In genomic region chr5:177022386-177023246, GRCh38 we compare ENCODE assay signal across 9 cellular contexts. TPM values are rescaled to one million over a fixed set of nuclear protein-coding genes. Genes with fewer than 3 reads are reported as not detected.
DNase-seq lines count a peak whose midpoint lies in the region; ATAC-seq, FAIRE-seq and TF ChIP-seq lines count a peak whose summit lies in the region.
"Had no signal": no experiment of that assay in that cellular context is flagged by ENCODE, and none has a peak within 500 bp of the region (broad histone marks: within the 10 kb centered on the region; RNA-seq: fewer than 3 reads in every experiment).

TSS of gene ZNF346 (plus strand) at chr5:177022696. CDS start at chr5:177022739, 43 bp downstream.

- peak within 1 kb of the TSS; percentile 93 to 95 for H3K4me3 ChIP-seq in kidney (ENCODE audit: low read length in 2 of 2)

- H3K9ac ChIP-seq in kidney (ENCODE audit: low read length in 2 of 2), result peak within 1 kb of the TSS; percentile 65 to 91

- ATAC-seq in GM19043 (IDR thresholded peaks at IDR 0.05; ENCODE audit: low read depth, unreplicated experiment), result peak; percentile 94
- peak; percentile 74 for ATAC-seq in HG03378 (IDR thresholded peaks at IDR 0.05; ENCODE audit: unreplicated experiment)

- peaks cover 0 to 9% of the 10 kb centered on the region in 2 donors for H3K4me1 ChIP-seq in kidney (ENCODE audit: control insufficient read depth in 1 of 2, insufficient read depth in 1 of 2, low read depth in 1 of 2, low read length in 2 of 2)

- DNase-seq in AG20443 (ENCODE audit: low spot score) (peak; percentile 98), NCI-H460 (ENCODE audit: extremely low read depth, low read depth) (peak; percentile 89), cerebellar nuclear complex (lab: John Stamatoyannopoulos, UW) (peak; percentile 57 to 85), kidney (peak; percentile 96)
- DNase-seq in activated CD4-positive, CD25-positive, alpha-beta regulatory T cell treated with anti-CD3 and anti-CD28 coated beads, Interleukin-2, amount 50 U/mL, for 72 hours, result peak; percentile 90
- peak; percentile 81 to 82 for DNase-seq in stimulated activated CD4-positive, alpha-beta T cell treated with anti-CD3 and anti-CD28 coated beads, Interleukin-15, amount 100 ng/mL, for 1 hour (ENCODE audit: low read depth in 1 of 2, low spot score in 1 of 2)

- TF ChIP-seq CTCF in kidney (IDR thresholded peaks at IDR 0.05; ENCODE audit: borderline replicate concordance, extremely low read depth, insufficient read depth), result peak; percentile 44

- intact Hi-C loops in kidney (cut with DNase I), result no loop called here

- peaks cover 0 to 3% of the 10 kb centered on the region in 2 donors for H3K36me3 ChIP-seq in kidney (ENCODE audit: control insufficient read depth in 1 of 2, insufficient read depth in 2 of 2, low read length in 2 of 2)

- no peaks in the 10 kb centered on the region for H3K9me3 ChIP-seq in kidney (ENCODE audit: control insufficient read depth in 1 of 2, low read length in 2 of 2)

- no peak for FAIRE-seq in kidney (lab: Jason Lieb, UNC)
- FAIRE-seq: TTC549 had no signal

- H3K27ac ChIP-seq in kidney (ENCODE audit: low read depth in 2 of 2, low read length in 2 of 2), result peak within 1 kb of the TSS; percentile 66 to 76

RNA-seq across cellular contexts. Expression of gene ZNF346, which starts in this region (rescaled TPM):
- total RNA-seq in NCI-H460 (2014; rRNA removed; shearing (Covaris generic)), result 9.6 and 13.3 TPM in 2 replicates
- 18.4 and 28.2 TPM in 2 replicates for polyA plus RNA-seq in NCI-H460 (2014; cell fraction: nucleus; rRNA removed)
- 19.2 TPM for total RNA-seq in kidney
- polyA plus RNA-seq in kidney (ENCODE audit: insufficient read depth, low read depth, low replicate concordance), result 9.5 TPM

Comparison
In these comparisons a context has a peak if more than half of its experiments do, and no peak if none do; other contexts are left out.
1. Peak in every context shown above with its lines: DNase-seq, ATAC-seq, H3K4me3 ChIP-seq and H3K27ac ChIP-seq.